In the genomic region with DNA sequence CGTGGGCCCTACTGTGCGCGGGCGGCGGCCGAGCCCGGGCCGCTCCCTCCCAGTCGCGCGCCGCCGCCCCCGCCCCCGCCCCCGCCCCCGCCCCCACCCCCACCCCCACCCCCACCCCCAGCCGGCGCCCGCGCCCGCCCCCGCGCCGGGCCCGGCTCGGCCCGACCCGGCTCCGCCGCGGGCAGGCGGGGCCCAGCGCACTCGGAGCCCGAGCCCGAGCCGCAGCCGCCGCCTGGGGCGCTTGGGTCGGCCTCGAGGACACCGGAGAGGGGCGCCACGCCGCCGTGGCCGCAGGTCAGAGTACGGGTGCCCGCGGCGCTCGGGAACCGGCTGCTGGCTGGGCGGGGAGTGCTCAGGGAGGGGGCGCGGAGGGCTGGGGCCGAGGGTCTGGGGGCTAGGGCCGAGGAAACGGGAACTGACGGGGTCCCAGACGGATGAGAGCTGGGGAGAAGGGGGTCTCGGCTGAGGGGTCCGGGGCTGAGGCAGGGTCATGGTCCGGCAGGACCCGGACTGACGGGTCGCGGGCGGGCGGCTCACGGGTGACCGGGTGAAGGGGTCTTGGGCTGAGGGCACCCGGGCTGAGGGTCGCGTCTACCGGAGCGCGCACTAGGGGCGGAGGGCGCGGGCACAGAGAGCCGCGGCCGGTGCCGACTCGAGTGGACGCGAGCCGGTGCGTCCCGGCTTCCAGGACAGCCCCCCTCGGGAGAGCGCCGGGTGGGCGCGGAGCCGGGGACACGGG, we compare ENCODE assay signal across 9 cellular contexts. TPM values are rescaled to one million over a fixed set of nuclear protein-coding genes. Genes with fewer than 3 reads are reported as not detected.
DNase-seq lines count a peak whose midpoint lies in the region; ATAC-seq and TF ChIP-seq lines count a peak whose summit lies in the region.
"Had no signal": no experiment of that assay in that cellular context is flagged by ENCODE, and none has a peak within 500 bp of the region (broad histone marks: within the 10 kb centered on the region; RNA-seq: fewer than 3 reads in every experiment).

No MANE protein-coding gene starts in this region.

- peak overlapping the region; percentile 64 for H3K4me3 ChIP-seq in parathyroid adenoma (ENCODE audit: low read depth, low read length)

- no peaks in the 10 kb centered on the region for H3K36me3 ChIP-seq in parathyroid adenoma (ENCODE audit: control insufficient read depth, insufficient read depth, low read length)

- peaks cover 33 to 53% of the 10 kb centered on the region in 2 donors for H3K27me3 Mint-ChIP-seq in natural killer cell treated with Interleukin-12 subunit alpha and Interleukin-12 subunit beta and Interleukin-15 and Interleukin-18, amount 100 ng/mL, for 72 hours
- H3K27me3 Mint-ChIP-seq in natural killer cell (ENCODE audit: low read depth in 2 of 2) (peaks cover 40 to 68% of the 10 kb centered on the region in 2 donors), activated B cell treated with CpG ODN at 0.5 μM for 24 hours (peaks cover 41% of the 10 kb centered on the region)

- no peak overlapping the region for H3K27ac Mint-ChIP-seq in natural killer cell treated with Interleukin-12 subunit alpha and Interleukin-12 subunit beta and Interleukin-15 and Interleukin-18, amount 100 ng/mL, for 72 hours
- H3K27ac Mint-ChIP-seq in natural killer cell, result no peak overlapping the region
- no peak overlapping the region for H3K27ac Mint-ChIP-seq in activated B cell treated with CpG ODN at 0.5 μM for 24 hours
- H3K27ac Mint-ChIP-seq: activated naive CD4-positive, alpha-beta T cell treated with anti-CD3 and anti-CD28 coated beads, Interleukin-2, amount 50 U/mL, for 24 hours had no signal

- peak; percentile 46 to 57 for ATAC-seq in natural killer cell treated with Interleukin-12 subunit alpha and Interleukin-12 subunit beta and Interleukin-15 and Interleukin-18, amount 100 ng/mL, for 72 hours
- ATAC-seq in natural killer cell, result no peak
- no peak for ATAC-seq in activated B cell treated with CpG ODN at 0.5 μM for 24 hours (ENCODE audit: low read depth)
- no peak for ATAC-seq in HG03159 (IDR thresholded peaks at IDR 0.05; ENCODE audit: unreplicated experiment)

- POLR2A ChIA-PET in activated B cell treated with CpG ODN at 0.5 μM for 24 hours (lab: Charles Lee), result no interaction called here

- peaks cover 2% of the 10 kb centered on the region for H3K4me1 ChIP-seq in parathyroid adenoma

- no peaks in the 10 kb centered on the region for H3K4me1 Mint-ChIP-seq in natural killer cell treated with Interleukin-12 subunit alpha and Interleukin-12 subunit beta and Interleukin-15 and Interleukin-18, amount 100 ng/mL, for 72 hours (ENCODE audit: low read depth in 2 of 2)
- H3K4me1 Mint-ChIP-seq in natural killer cell (no peaks in the 10 kb centered on the region), activated B cell treated with CpG ODN at 0.5 μM for 24 hours (peaks cover 8% of the 10 kb centered on the region)

- no peak overlapping the region for H3K4me3 Mint-ChIP-seq in natural killer cell treated with Interleukin-12 subunit alpha and Interleukin-12 subunit beta and Interleukin-15 and Interleukin-18, amount 100 ng/mL, for 72 hours
- no peak overlapping the region for H3K4me3 Mint-ChIP-seq in natural killer cell
- H3K4me3 Mint-ChIP-seq in activated B cell treated with CpG ODN at 0.5 μM for 24 hours, result peak overlapping the region; percentile 67

- TF ChIP-seq CTCF in natural killer cell (IDR thresholded peaks at IDR 0.05) (no peak), activated B cell treated with CpG ODN at 0.5 μM for 24 hours (IDR thresholded peaks at IDR 0.05) (no peak), parathyroid adenoma (IDR thresholded peaks at IDR 0.05) (no peak)

- no peaks in the 10 kb centered on the region for H3K79me2 ChIP-seq in parathyroid adenoma

- no peaks in the 10 kb centered on the region for H3K9me3 ChIP-seq in parathyroid adenoma (ENCODE audit: control insufficient read depth, low read length)

- H3K27me3 ChIP-seq in parathyroid adenoma (ENCODE audit: control insufficient read depth, insufficient read depth, low read length), result no peaks in the 10 kb centered on the region

- CTCF ChIA-PET in activated B cell treated with CpG ODN at 0.5 μM for 24 hours (lab: Charles Lee), result no interaction called here

- peak overlapping the region; percentile 95 for H2AFZ ChIP-seq in parathyroid adenoma

- H3K36me3 Mint-ChIP-seq in natural killer cell treated with Interleukin-12 subunit alpha and Interleukin-12 subunit beta and Interleukin-15 and Interleukin-18, amount 100 ng/mL, for 72 hours, result no peaks in the 10 kb centered on the region
- H3K36me3 Mint-ChIP-seq in natural killer cell (peaks cover 16% of the 10 kb centered on the region), activated B cell treated with CpG ODN at 0.5 μM for 24 hours (ENCODE audit: low read depth) (no peaks in the 10 kb centered on the region)
- H3K36me3 Mint-ChIP-seq: activated naive CD4-positive, alpha-beta T cell treated with anti-CD3 and anti-CD28 coated beads, Interleukin-2, amount 50 U/mL, for 24 hours had no signal

- peak overlapping the region; percentile 27 for H3K27ac ChIP-seq in parathyroid adenoma

- H3K9me3 Mint-ChIP-seq in natural killer cell treated with Interleukin-12 subunit alpha and Interleukin-12 subunit beta and Interleukin-15 and Interleukin-18, amount 100 ng/mL, for 72 hours, result no peaks in the 10 kb centered on the region
- no peaks in the 10 kb centered on the region for H3K9me3 Mint-ChIP-seq in natural killer cell
- H3K9me3 Mint-ChIP-seq in activated B cell treated with CpG ODN at 0.5 μM for 24 hours, result peaks cover 5% of the 10 kb centered on the region
- H3K9me3 Mint-ChIP-seq: activated naive CD4-positive, alpha-beta T cell treated with anti-CD3 and anti-CD28 coated beads, Interleukin-2, amount 50 U/mL, for 24 hours had no signal

- H3K9ac ChIP-seq in parathyroid adenoma, result peak overlapping the region; percentile 49

- in situ Hi-C loops in KBM-7 (cut with MboI; ENCODE audit: low pct_unique_long_range_greater_than_20kb, low sequenced_read_pairs), result no loop called here

- no peak for DNase-seq in natural killer cell treated with Interleukin-12 subunit alpha and Interleukin-12 subunit beta and Interleukin-15 and Interleukin-18, amount 100 ng/mL, for 72 hours (ENCODE audit: low spot score)
- DNase-seq in natural killer cell (no peak), activated B cell treated with CpG ODN at 0.5 μM for 24 hours (no peak), glomerular visceral epithelial cell (ENCODE audit: extremely low spot score) (peak; percentile 37), RKO (ENCODE audit: low spot score) (no peak), KBM-7 (no peak)

- H3K4me2 ChIP-seq in parathyroid adenoma (ENCODE audit: low read length), result peak overlapping the region; percentile 95

- intact Hi-C loops in natural killer cell (cut with micrococcal nuclease), result no loop called here
- intact Hi-C loops in activated B cell treated with CpG ODN at 0.5 μM for 24 hours (cut with micrococcal nuclease), result no loop called here

RNA-seq across cellular contexts. Expression of a gene that starts 1.0 kb away (rescaled TPM):
- 1 to 10 TPM in 1 of 2 donors, not detected in 1; 5.6 TPM for total RNA-seq in natural killer cell treated with Interleukin-12 subunit alpha and Interleukin-12 subunit beta and Interleukin-15 and Interleukin-18, amount 100 ng/mL, for 72 hours
- under 1 TPM in 1 of 3 donors, not detected in 2; 0.21 TPM for total RNA-seq in natural killer cell
- 0.24 TPM in 1 of 2 replicates, not detected in the other for total RNA-seq in activated B cell treated with CpG ODN at 0.5 μM for 24 hours

Comparison
In these comparisons a context has a peak if more than half of its experiments do, and no peak if none do; other contexts are left out.
1. ATAC-seq: peak in natural killer cell treated with Interleukin-12 subunit alpha and Interleukin-12 subunit beta and Interleukin-15 and Interleukin-18, amount 100 ng/mL, for 72 hours (2 of 2); none in natural killer cell (0 of 3), activated B cell treated with CpG ODN at 0.5 μM for 24 hours (single experiment) and HG03159 (single experiment).